Comparison of ENCODE assay signal across 8 cellular contexts in genomic region chr1:78004719-78005346, GRCh38. TPM values are rescaled to one million over a fixed set of nuclear protein-coding genes. Genes with fewer than 3 reads are reported as not detected.
DNase-seq lines count a peak whose midpoint lies in the region; ATAC-seq lines count a peak whose summit lies in the region.

Gene DNAJB4, plus strand, starts transcription at chr1:78004939. Its CDS starts 172 bp downstream, at chr1:78005111.

- peak within 1 kb of the TSS; percentile 50 for H3K4me2 ChIP-seq in mesenchymal stem cell (ENCODE audit: low read length, poor library complexity, severe bottlenecking)

- H4K8ac ChIP-seq in mesenchymal stem cell (ENCODE audit: low read length), result no peak within 1 kb of the TSS

- H3K4me1 ChIP-seq in mesenchymal stem cell (ENCODE audit: control insufficient read depth, insufficient read depth, low read depth, low read length), result no peaks in the 10 kb centered on the region

- in situ Hi-C loops in endometrial microvascular endothelial cells (cut with HindIII; ENCODE audit: inconsistent ontology term, low pct_unique_long_range_greater_than_20kb, low sequenced_read_pairs), result no loop called here

- no peak within 1 kb of the TSS for H2AFZ ChIP-seq in mesenchymal stem cell (ENCODE audit: low read depth, low read length)

- peaks cover 2% of the 10 kb centered on the region for H3K9me3 Mint-ChIP-seq in activated CD4-positive, alpha-beta memory T cell treated with anti-CD3 and anti-CD28 coated beads for 36 hours

- peak; percentile 94 for DNase-seq in A172 (ENCODE audit: low spot score)
- DNase-seq in NCI-H526 (lab: John Stamatoyannopoulos, UW), result peak; percentile 93 to 95
- DNase-seq in activated CD4-positive, alpha-beta memory T cell treated with anti-CD3 and anti-CD28 coated beads for 36 hours, result peak; percentile 70
- DNase-seq in mesenchymal stem cell, result peak; percentile 99
- DNase-seq in stimulated activated CD8-positive, alpha-beta memory T cell treated with anti-CD3 and anti-CD28 coated beads, Interleukin-2, amount 100 ng/mL, for 1 hour (ENCODE audit: low read depth in 2 of 2), result peak; percentile 9 to 23

- H3K4ac ChIP-seq in mesenchymal stem cell (ENCODE audit: low read depth in 1 of 2, low read length in 2 of 2), result no peak within 1 kb of the TSS

- H4K91ac ChIP-seq in mesenchymal stem cell (ENCODE audit: low read length), result no peak within 1 kb of the TSS

- peak within 1 kb of the TSS in 1 of 2 experiments; percentile 93 for H3K4me3 ChIP-seq in mesenchymal stem cell (ENCODE audit: insufficient read depth in 1 of 2, low read depth in 1 of 2, low read length in 2 of 2)

- peak within 1 kb of the TSS; percentile 81 for H3K27ac ChIP-seq in mesenchymal stem cell (ENCODE audit: low read length, poor library complexity, severe bottlenecking)

- no peaks in the 10 kb centered on the region for H3K9me3 ChIP-seq in mesenchymal stem cell (ENCODE audit: control insufficient read depth, low read length)

- H3K4me1 Mint-ChIP-seq in activated CD4-positive, alpha-beta memory T cell treated with anti-CD3 and anti-CD28 coated beads for 36 hours (ENCODE audit: low read depth), result peaks cover 37% of the 10 kb centered on the region

- H2AK5ac ChIP-seq in mesenchymal stem cell (ENCODE audit: low read length, severe bottlenecking), result no peak within 1 kb of the TSS

- H3K27me3 Mint-ChIP-seq in activated CD4-positive, alpha-beta memory T cell treated with anti-CD3 and anti-CD28 coated beads for 36 hours, result peaks cover 3% of the 10 kb centered on the region

- peak within 1 kb of the TSS; percentile 99 for H3K9ac ChIP-seq in mesenchymal stem cell (ENCODE audit: low read length)

- H2BK12ac ChIP-seq in mesenchymal stem cell (ENCODE audit: low read length in 2 of 2), result no peak within 1 kb of the TSS

- no peak within 1 kb of the TSS for H2BK15ac ChIP-seq in mesenchymal stem cell (ENCODE audit: low read depth, poor library complexity, severe bottlenecking)

- no peak within 1 kb of the TSS for H3K23ac ChIP-seq in mesenchymal stem cell (ENCODE audit: low read length in 2 of 2)

- H3K27ac Mint-ChIP-seq in activated CD4-positive, alpha-beta memory T cell treated with anti-CD3 and anti-CD28 coated beads for 36 hours, result peak within 1 kb of the TSS; percentile 100

- no peaks in the 10 kb centered on the region for H3K27me3 ChIP-seq in mesenchymal stem cell (ENCODE audit: control insufficient read depth in 1 of 2, insufficient read depth in 1 of 2, low read length in 2 of 2)

- no peak within 1 kb of the TSS for H3K18ac ChIP-seq in mesenchymal stem cell (ENCODE audit: low read depth in 1 of 2, low read length in 2 of 2)

- H3K4me3 Mint-ChIP-seq in activated CD4-positive, alpha-beta memory T cell treated with anti-CD3 and anti-CD28 coated beads for 36 hours, result peak within 1 kb of the TSS; percentile 87

- no peak within 1 kb of the TSS for H2BK5ac ChIP-seq in mesenchymal stem cell (ENCODE audit: low read depth, low read length, poor library complexity, severe bottlenecking)

- no peak within 1 kb of the TSS for H2BK120ac ChIP-seq in mesenchymal stem cell (ENCODE audit: low read depth, low read length)

- H3K36me3 ChIP-seq in mesenchymal stem cell (ENCODE audit: control insufficient read depth in 1 of 2, insufficient read depth in 2 of 2, low read depth in 1 of 2, low read length in 2 of 2), result no peaks in the 10 kb centered on the region

- intact Hi-C loops in activated CD4-positive, alpha-beta memory T cell treated with anti-CD3 and anti-CD28 coated beads for 36 hours (cut with micrococcal nuclease), result loop anchor here (1.0 to 5.0 kb wide), 10 partner anchors 14 to 616 kb away; partner anchors contain the start of genes FUBP1, IFI44L and ZZZ3

- POLR2A ChIA-PET in activated CD4-positive, alpha-beta memory T cell treated with anti-CD3 and anti-CD28 coated beads for 36 hours (lab: Charles Lee), result interaction anchor here (0.5 to 7.6 kb wide), 23 partner anchors 9 to 322 kb away, joined by 3 to 297 read pairs (median 4); partner anchors contain the start of genes FUBP1, MIGA1, USP33 and ZZZ3

- H3K36me3 Mint-ChIP-seq in activated CD4-positive, alpha-beta memory T cell treated with anti-CD3 and anti-CD28 coated beads for 36 hours, result peaks cover 4% of the 10 kb centered on the region

- ATAC-seq in GM18519 (IDR thresholded peaks at IDR 0.05; ENCODE audit: low FRiP score, unreplicated experiment), result peak; percentile 98
- ATAC-seq in HG03060 (IDR thresholded peaks at IDR 0.05; ENCODE audit: low read depth, unreplicated experiment), result peak; percentile 99

- CTCF ChIA-PET in activated CD4-positive, alpha-beta memory T cell treated with anti-CD3 and anti-CD28 coated beads for 36 hours (lab: Charles Lee), result interaction anchor here (0.8 to 5.0 kb wide), 9 partner anchors 9 to 322 kb away, joined by 3 to 34 read pairs (median 4); partner anchors contain the start of genes FUBP1 and ZZZ3

- H3K14ac ChIP-seq in mesenchymal stem cell (ENCODE audit: low read length in 2 of 2), result no peak within 1 kb of the TSS

- 3% methylated on average over 9 of the region's 12 CpGs for WGBS in mesenchymal stem cell

- H3K79me1 ChIP-seq in mesenchymal stem cell (replicated peaks; ENCODE audit: low read length, poor library complexity, severe bottlenecking), result peaks cover 6% of the 10 kb centered on the region

RNA-seq across cellular contexts. Expression of gene DNAJB4, which starts in this region (rescaled TPM):
- total RNA-seq in A172 (2014; rRNA removed; shearing (Covaris generic)), result 39.7 and 44.5 TPM in 2 replicates
- 10 to 100 TPM in 1 of 2 experiments, 1 to 10 TPM in 1; 9.1 to 10.8 TPM for total RNA-seq in activated CD4-positive, alpha-beta memory T cell treated with anti-CD3 and anti-CD28 coated beads for 36 hours
- 55.0 TPM for total RNA-seq in endometrial microvascular endothelial cells (ENCODE audit: inconsistent ontology term)
- 15.9 TPM for polyA plus RNA-seq in mesenchymal stem cell (2013, experiment 1 of 2)
- polyA plus RNA-seq in mesenchymal stem cell (2013, experiment 2 of 2), result 16.1 TPM

Comparison
In these comparisons a context has a peak if more than half of its experiments do, and no peak if none do; other contexts are left out.
1. DNase-seq: peak in every context shown above with its lines; median percentile 99 in mesenchymal stem cell; 94 in A172; 94 in NCI-H526; 70 in activated CD4-positive, alpha-beta memory T cell treated with anti-CD3 and anti-CD28 coated beads for 36 hours; 16 in stimulated activated CD8-positive, alpha-beta memory T cell treated with anti-CD3 and anti-CD28 coated beads, Interleukin-2, amount 100 ng/mL, for 1 hour.